Comparison of ENCODE assay signal across 1 cellular context in the genomic region with DNA sequence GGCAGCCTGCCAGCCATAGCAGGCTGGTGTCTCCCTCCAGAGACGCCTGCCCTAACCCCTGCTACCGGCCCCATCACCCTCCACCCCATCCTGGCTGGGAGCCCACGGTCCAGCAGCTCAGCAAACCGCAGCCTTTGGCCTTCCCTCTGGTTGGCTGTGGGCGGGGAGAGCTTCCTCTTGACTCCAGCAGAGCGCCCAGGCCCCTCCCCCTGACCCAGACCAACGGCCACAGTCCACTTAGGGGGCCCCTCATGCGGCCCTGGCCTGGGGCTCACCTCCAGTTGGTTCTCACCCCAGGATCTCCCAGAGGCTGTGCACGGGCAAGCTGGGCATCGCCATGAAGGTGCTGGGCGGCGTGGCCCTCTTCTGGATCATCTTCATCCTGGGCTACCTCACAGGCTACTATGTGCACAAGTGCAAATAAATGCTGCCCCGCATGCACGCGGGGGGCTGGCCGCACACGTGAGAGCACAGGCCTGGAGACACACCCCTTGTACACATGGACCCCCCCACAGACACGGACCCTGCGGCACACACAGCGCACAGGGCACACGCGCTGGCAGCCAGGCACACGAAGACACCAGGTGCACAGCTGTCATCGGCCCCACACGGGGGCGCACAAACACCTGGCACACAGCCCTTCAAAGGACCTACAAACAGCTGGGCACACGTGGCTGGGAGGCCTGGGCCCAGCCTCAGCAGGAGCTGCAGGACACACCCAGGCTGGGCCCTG.
A peak's percentile ranks its signal among the peaks of the same experiment; 100 is the strongest.
TF ChIP-seq lines count a peak whose summit lies in the region.

No MANE protein-coding gene starts in this region.

TF ChIP-seq in HepG2, 621 proteins besides CTCF, POLR2A, EP300 and RAD21 (continued from another document and continues in another):
- TF ChIP-seq, protein P1, sequence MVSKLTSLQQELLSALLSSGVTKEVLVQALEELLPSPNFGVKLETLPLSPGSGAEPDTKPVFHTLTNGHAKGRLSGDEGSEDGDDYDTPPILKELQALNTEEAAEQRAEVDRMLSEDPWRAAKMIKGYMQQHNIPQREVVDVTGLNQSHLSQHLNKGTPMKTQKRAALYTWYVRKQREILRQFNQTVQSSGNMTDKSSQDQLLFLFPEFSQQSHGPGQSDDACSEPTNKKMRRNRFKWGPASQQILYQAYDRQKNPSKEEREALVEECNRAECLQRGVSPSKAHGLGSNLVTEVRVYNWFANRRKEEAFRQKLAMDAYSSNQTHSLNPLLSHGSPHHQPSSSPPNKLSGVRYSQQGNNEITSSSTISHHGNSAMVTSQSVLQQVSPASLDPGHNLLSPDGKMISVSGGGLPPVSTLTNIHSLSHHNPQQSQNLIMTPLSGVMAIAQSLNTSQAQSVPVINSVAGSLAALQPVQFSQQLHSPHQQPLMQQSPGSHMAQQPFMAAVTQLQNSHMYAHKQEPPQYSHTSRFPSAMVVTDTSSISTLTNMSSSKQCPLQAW (CRISPR knock-in tag; IDR thresholded peaks at IDR 0.05) = peak; percentile 85
- no peak for TF ChIP-seq RFX3 (CRISPR knock-in tag; IDR thresholded peaks at IDR 0.05)
- TF ChIP-seq ZNF451 (CRISPR knock-in tag; IDR thresholded peaks at IDR 0.05) = peak; percentile 72; the same call in 1 of the 2 replicates
- TF ChIP-seq ZNF703 (CRISPR knock-in tag; IDR thresholded peaks at IDR 0.05; ENCODE audit: borderline replicate concordance) = peak; percentile 72; the same call in 1 of the 2 replicates
- peak; percentile 82; the same call in 1 of the 2 replicates for TF ChIP-seq NKX3-1 (CRISPR knock-in tag; IDR thresholded peaks at IDR 0.05)
- TF ChIP-seq ZNF563 (CRISPR knock-in tag; IDR thresholded peaks at IDR 0.05) = no peak
- no peak for TF ChIP-seq GLMP (CRISPR knock-in tag; IDR thresholded peaks at IDR 0.05; ENCODE audit: borderline replicate concordance)
- no peak for TF ChIP-seq TBL1XR1 (IDR thresholded peaks at IDR 0.05; ENCODE audit: borderline replicate concordance, low read length, partially characterized antibody)
- no peak for TF ChIP-seq ZNF335 (CRISPR knock-in tag; IDR thresholded peaks at IDR 0.05)
- TF ChIP-seq ZFP36L1 (CRISPR knock-in tag; IDR thresholded peaks at IDR 0.05) = no peak; the same call in 1 of the 2 replicates
- TF ChIP-seq, protein P2, sequence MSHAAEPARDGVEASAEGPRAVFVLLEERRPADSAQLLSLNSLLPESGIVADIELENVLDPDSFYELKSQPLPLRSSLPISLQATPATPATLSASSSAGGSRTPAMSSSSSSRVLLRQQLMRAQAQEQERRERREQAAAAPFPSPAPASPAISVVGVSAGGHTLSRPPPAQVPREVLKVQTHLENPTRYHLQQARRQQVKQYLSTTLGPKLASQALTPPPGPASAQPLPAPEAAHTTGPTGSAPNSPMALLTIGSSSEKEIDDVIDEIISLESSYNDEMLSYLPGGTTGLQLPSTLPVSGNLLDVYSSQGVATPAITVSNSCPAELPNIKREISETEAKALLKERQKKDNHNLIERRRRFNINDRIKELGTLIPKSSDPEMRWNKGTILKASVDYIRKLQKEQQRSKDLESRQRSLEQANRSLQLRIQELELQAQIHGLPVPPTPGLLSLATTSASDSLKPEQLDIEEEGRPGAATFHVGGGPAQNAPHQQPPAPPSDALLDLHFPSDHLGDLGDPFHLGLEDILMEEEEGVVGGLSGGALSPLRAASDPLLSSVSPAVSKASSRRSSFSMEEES (CRISPR knock-in tag; IDR thresholded peaks at IDR 0.05) = peak; percentile 63
- peak; percentile 33; the same call in 1 of the 2 replicates for TF ChIP-seq ZNF292 (CRISPR knock-in tag; IDR thresholded peaks at IDR 0.05; ENCODE audit: borderline replicate concordance, low read depth)
- peak; percentile 76; the same call in 1 of the 2 replicates for TF ChIP-seq NRL (CRISPR knock-in tag; IDR thresholded peaks at IDR 0.05; ENCODE audit: borderline replicate concordance)
- peak; percentile 60; the same call in 1 of the 2 replicates for TF ChIP-seq ZNF143 (CRISPR knock-in tag; IDR thresholded peaks at IDR 0.05)
- peak; percentile 62; the same call in 1 of the 2 replicates for TF ChIP-seq ZNF800 (CRISPR knock-in tag; IDR thresholded peaks at IDR 0.05)
- 0 out of 2 replicates have a peak, but pooled peaks have one; percentile 41 for TF ChIP-seq ZNF484 (CRISPR knock-in tag; IDR thresholded peaks at IDR 0.05; ENCODE audit: borderline replicate concordance, low read depth)
- no peak for TF ChIP-seq MLLT10 (CRISPR knock-in tag; IDR thresholded peaks at IDR 0.05)
- TF ChIP-seq REST (IDR thresholded peaks at IDR 0.05; ENCODE audit: borderline replicate concordance in 1 of 2, low read depth in 1 of 2, low read length in 2 of 2) = no peak
- peak; percentile 75; the same call in 1 of the 2 replicates for TF ChIP-seq ZBTB37 (CRISPR knock-in tag; IDR thresholded peaks at IDR 0.05)
- TF ChIP-seq FUBP1 (CRISPR knock-in tag; IDR thresholded peaks at IDR 0.05; ENCODE audit: borderline replicate concordance) = no peak
- no peak for TF ChIP-seq SYNCRIP (IDR thresholded peaks at IDR 0.05; ENCODE audit: insufficient read depth, low read depth, low read length)
- no peak; the same call in 1 of the 2 replicates for TF ChIP-seq TERF1 (CRISPR knock-in tag; IDR thresholded peaks at IDR 0.05)
- TF ChIP-seq ZHX1 (CRISPR knock-in tag; IDR thresholded peaks at IDR 0.05; ENCODE audit: low read depth) = peak; percentile 63
- peak; percentile 79; the same call in 1 of the 2 replicates for TF ChIP-seq HOXA5 (CRISPR knock-in tag; IDR thresholded peaks at IDR 0.05)
- TF ChIP-seq SRY (CRISPR knock-in tag; IDR thresholded peaks at IDR 0.05) = no peak
- peak; percentile 79 for TF ChIP-seq BHLHE40 (IDR thresholded peaks at IDR 0.05; ENCODE audit: low read length)
- no peak for TF ChIP-seq RFX5 (IDR thresholded peaks at IDR 0.05; ENCODE audit: low read depth, low read length)
- TF ChIP-seq PATZ1 (CRISPR knock-in tag; IDR thresholded peaks at IDR 0.05) = peak; percentile 86
- no peak for TF ChIP-seq ZNF839 (CRISPR knock-in tag; IDR thresholded peaks at IDR 0.05; ENCODE audit: borderline replicate concordance)
- no peak for TF ChIP-seq MED13 (CRISPR knock-in tag; IDR thresholded peaks at IDR 0.05)
